In genomic region chr14:28767851-28768548, GRCh38 we compare ENCODE assay signal across 1 cellular context.
TF ChIP-seq lines count a peak whose summit lies in the region.

No MANE protein-coding gene starts in this region.

TF ChIP-seq in endothelial cell of umbilical vein, 7 proteins besides CTCF, POLR2A, EP300 and RAD21:
- TF ChIP-seq FOS (IDR thresholded peaks at IDR 0.05; ENCODE audit: borderline replicate concordance, insufficient read depth, low read length) (no peak), GATA2 (IDR thresholded peaks at IDR 0.05; ENCODE audit: insufficient read depth, insufficient read length, low read depth, low read length) (no peak), JUN (IDR thresholded peaks at IDR 0.05; ENCODE audit: borderline replicate concordance, insufficient read depth, insufficient read length, low read depth) (no peak), EZH2 (IDR thresholded peaks at IDR 0.05; ENCODE audit: borderline replicate concordance, low read depth, low read length, severe bottlenecking) (peak; percentile 99), POLR2AphosphoS5 (IDR thresholded peaks at IDR 0.05; ENCODE audit: insufficient read depth, low read depth, low read length) (no peak), MAX (IDR thresholded peaks at IDR 0.05; ENCODE audit: insufficient read depth, insufficient read length) (no peak)
